Comparison of ENCODE assay signal across 16 cellular contexts in genomic region chr16:4085405-4085970, GRCh38.
"Had no signal": no experiment of that assay in that cellular context is flagged by ENCODE, and none has a peak within 500 bp of the region (broad histone marks: within the 10 kb centered on the region; RNA-seq: fewer than 3 reads in every experiment).

No MANE protein-coding gene starts in this region.

- H3K9me3 Mint-ChIP-seq: dendritic cell treated with granulocyte-macrophage colony-stimulating factor and Interleukin-4, amounts not matched to agents 40 ng/mL and 50 ng/mL, for 4 days; T-helper 2 cell treated with Interferon-gamma antibody and Interleukin-4, amounts not matched to agents 5 μg/mL and 100 μg/mL, for 36 hours had no signal

- H3K36me3 Mint-ChIP-seq: activated naive CD8-positive, alpha-beta T cell had no signal

- H3K27me3 ChIP-seq: pancreas had no signal

- ATAC-seq: activated CD4-positive, CD25-positive, alpha-beta regulatory T cell treated with anti-CD3 and anti-CD28 coated beads, Interleukin-2, amount 50 U/mL, for 24 hours; left colon; pancreas had no signal

- H3K27ac Mint-ChIP-seq: activated naive CD8-positive, alpha-beta T cell; brain; dendritic cell treated with granulocyte-macrophage colony-stimulating factor and Interleukin-4, amounts not matched to agents 40 ng/mL and 50 ng/mL, for 4 days; T-helper 2 cell treated with Interferon-gamma antibody and Interleukin-4, amounts not matched to agents 5 μg/mL and 100 μg/mL, for 36 hours had no signal

- DNase-seq: activated effector memory CD4-positive, alpha-beta T cell treated with anti-CD3 and anti-CD28 coated beads, Interleukin-2, amount 50 U/mL, for 16 hours; activated T-cell treated with anti-CD3 and anti-CD28 coated beads, Interleukin-2, amount 50 U/mL, for 1 hour; amygdala; erythroblast; hypothalamus; left colon; mesenchymal stem cell; retina had no signal

- H3K4me3 Mint-ChIP-seq: activated naive CD8-positive, alpha-beta T cell; brain; dendritic cell treated with granulocyte-macrophage colony-stimulating factor and Interleukin-4, amounts not matched to agents 40 ng/mL and 50 ng/mL, for 4 days; neural crest cell; T-helper 2 cell treated with Interferon-gamma antibody and Interleukin-4, amounts not matched to agents 5 μg/mL and 100 μg/mL, for 36 hours had no signal

- H3K27me3 Mint-ChIP-seq: activated naive CD8-positive, alpha-beta T cell; brain; dendritic cell treated with granulocyte-macrophage colony-stimulating factor and Interleukin-4, amounts not matched to agents 40 ng/mL and 50 ng/mL, for 4 days had no signal

- H3K36me3 ChIP-seq: pancreas had no signal

- H3K9me3 ChIP-seq: pancreas had no signal

- H3K27ac ChIP-seq: pancreas, skin epidermis had no signal

- H3K4me3 ChIP-seq: pancreas, skin epidermis had no signal
